13 cellular contexts compared by ENCODE assay signal in the genomic region with DNA sequence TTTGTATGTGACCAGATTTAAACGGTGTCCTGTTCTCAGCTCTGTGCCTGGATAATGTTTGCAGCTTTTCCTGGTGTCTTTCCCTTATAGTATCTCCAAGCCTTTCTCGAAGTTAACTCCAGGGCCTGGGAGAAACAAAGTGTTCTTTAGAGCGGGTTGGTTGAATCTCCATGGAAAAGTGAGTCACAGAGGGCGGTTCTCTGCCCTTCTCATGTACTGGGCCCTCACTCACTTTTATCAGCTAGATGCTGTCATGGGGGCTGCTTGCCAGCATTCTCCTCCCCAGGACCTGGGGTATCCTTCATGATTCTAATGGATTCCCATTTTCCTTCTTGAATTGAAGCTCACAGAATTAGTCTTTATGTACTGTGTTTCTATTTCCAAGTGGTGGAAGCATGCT. TPM values are rescaled to one million over a fixed set of nuclear protein-coding genes. Genes with fewer than 3 reads are reported as not detected.
A peak's percentile ranks its signal among the peaks of the same experiment; 100 is the strongest.
DNase-seq lines count a peak whose midpoint lies in the region; ATAC-seq, FAIRE-seq and TF ChIP-seq lines count a peak whose summit lies in the region.
"Had no signal": no experiment of that assay in that cellular context is flagged by ENCODE, and none has a peak within 500 bp of the region (broad histone marks: within the 10 kb centered on the region; RNA-seq: fewer than 3 reads in every experiment).

No MANE protein-coding gene starts in this region.

- H3K4me1 Mint-ChIP-seq in MCF 10A (ENCODE audit: insufficient read depth, unreplicated experiment), result peaks cover 15% of the 10 kb centered on the region
- H3K4me1 Mint-ChIP-seq in activated T-cell treated with anti-CD3 and anti-CD28 coated beads, Interleukin-2, amount 50 U/mL, for 72 hours (ENCODE audit: low read depth), result no peaks in the 10 kb centered on the region
- H3K4me1 Mint-ChIP-seq: GM23338 had no signal

- no peaks in the 10 kb centered on the region for H4K20me1 ChIP-seq in keratinocyte (ENCODE audit: control insufficient read depth, extremely low read depth, insufficient read depth, low read length)
- H4K20me1 ChIP-seq: BLaER1 had no signal

- peak overlapping the region; percentile 90 for H3K27ac Mint-ChIP-seq in MCF 10A (ENCODE audit: low read depth, unreplicated experiment)
- no peak overlapping the region for H3K27ac Mint-ChIP-seq in activated T-cell treated with anti-CD3 and anti-CD28 coated beads, Interleukin-2, amount 50 U/mL, for 72 hours
- H3K27ac Mint-ChIP-seq: GM23338 had no signal

- H3K27me3 Mint-ChIP-seq in MCF 10A (ENCODE audit: insufficient read depth, unreplicated experiment), result no peaks in the 10 kb centered on the region
- H3K27me3 Mint-ChIP-seq in activated T-cell treated with anti-CD3 and anti-CD28 coated beads, Interleukin-2, amount 50 U/mL, for 72 hours (ENCODE audit: low read depth), result no peaks in the 10 kb centered on the region

- POLR2A ChIA-PET in MCF 10A (lab: Yijun Ruan, JAX), result no interaction called here

- H2AFZ ChIP-seq in keratinocyte (ENCODE audit: control insufficient read depth, low read length), result peak overlapping the region; percentile 57
- H2AFZ ChIP-seq: GM23338 had no signal

- H3K4me3 Mint-ChIP-seq in MCF 10A (ENCODE audit: unreplicated experiment), result peak overlapping the region; percentile 25
- no peak overlapping the region for H3K4me3 Mint-ChIP-seq in activated T-cell treated with anti-CD3 and anti-CD28 coated beads, Interleukin-2, amount 50 U/mL, for 72 hours
- H3K4me3 Mint-ChIP-seq: GM23338 had no signal

- no TSS peak for BruUV-seq in MCF 10A (replicated peaks; lab: Mats Ljungman, UMichigan)

- ATAC-seq in GM18858 (IDR thresholded peaks at IDR 0.05; ENCODE audit: unreplicated experiment) (no peak), GM18511 (IDR thresholded peaks at IDR 0.05; ENCODE audit: unreplicated experiment) (no peak)
- ATAC-seq in activated T-cell treated with anti-CD3 and anti-CD28 coated beads, Interleukin-2, amount 50 U/mL, for 72 hours (replicated peaks in 1 of 2), result no peak
- ATAC-seq: GM23338 had no signal

- no peaks in the 10 kb centered on the region for H3K36me3 ChIP-seq in breast epithelium
- H3K36me3 ChIP-seq in keratinocyte (ENCODE audit: control insufficient read depth in 2 of 2, extremely low read depth in 1 of 2, insufficient read depth in 2 of 2, low read length in 2 of 2), result no peaks in the 10 kb centered on the region
- H3K36me3 ChIP-seq: BLaER1 had no signal

- H3K9me3 ChIP-seq in breast epithelium (no peaks in the 10 kb centered on the region), keratinocyte (ENCODE audit: control insufficient read depth, low read depth, low read length) (peaks cover 3% of the 10 kb centered on the region)

- H3K9me1 ChIP-seq in keratinocyte (ENCODE audit: control insufficient read depth, extremely low read depth, insufficient read depth, low read length), result no peaks in the 10 kb centered on the region

- no peak for FAIRE-seq in keratinocyte (lab: Jason Lieb, UNC)

- CTCF ChIA-PET in MCF 10A (lab: Yijun Ruan, JAX), result interaction anchor here (0.6 to 0.9 kb wide), 3 partner anchors 20 to 1492 kb away, joined by 3 read pairs; no protein-coding TSS in a partner anchor

- peak overlapping the region; percentile 56 for H3K4me2 ChIP-seq in keratinocyte (ENCODE audit: control insufficient read depth, extremely low read depth, insufficient read depth, low read depth, low read length)
- H3K4me2 ChIP-seq: BLaER1, GM23338 had no signal

- no peak for TF ChIP-seq POLR2A in breast epithelium (IDR thresholded peaks at IDR 0.05)

- DNase-seq in MCF 10A (ENCODE audit: unreplicated experiment) (peak; percentile 16), breast epithelium (ENCODE audit: low spot score in 2 of 2) (no peak), epithelial cell of prostate (ENCODE audit: low read depth, low spot score) (no peak), keratinocyte (ENCODE audit: low read depth, low spot score) (no peak), NCI-H1694 (lab: John Stamatoyannopoulos, UW) (no peak)
- DNase-seq in activated T-cell treated with anti-CD3 and anti-CD28 coated beads, Interleukin-2, amount 50 U/mL, for 72 hours, result no peak
- DNase-seq: AML-193, H7 had no signal

- intact Hi-C loops in MCF 10A (cut with micrococcal nuclease), result no loop called here
- intact Hi-C loops in breast epithelium (cut with DNase I; ENCODE audit: low total_unique reads), result no loop called here

- H3K9me3 Mint-ChIP-seq in MCF 10A (ENCODE audit: unreplicated experiment), result peaks cover 11% of the 10 kb centered on the region
- no peaks in the 10 kb centered on the region for H3K9me3 Mint-ChIP-seq in activated T-cell treated with anti-CD3 and anti-CD28 coated beads, Interleukin-2, amount 50 U/mL, for 72 hours

- H3K27me3 ChIP-seq in breast epithelium, result peaks cover 0 to 6% of the 10 kb centered on the region in 2 donors
- H3K27me3 ChIP-seq in keratinocyte (ENCODE audit: control insufficient read depth, extremely low read depth, insufficient read depth, low read length), result no peaks in the 10 kb centered on the region

- H3K9ac ChIP-seq in keratinocyte (ENCODE audit: control insufficient read depth, extremely low read depth, insufficient read depth, low read length), result peak overlapping the region; percentile 39
- H3K9ac ChIP-seq: BLaER1 had no signal

- H3K79me2 ChIP-seq in keratinocyte (ENCODE audit: control insufficient read depth, insufficient read depth, low read length), result no peaks in the 10 kb centered on the region

- no peaks in the 10 kb centered on the region for H3K36me3 Mint-ChIP-seq in MCF 10A (ENCODE audit: insufficient read depth, unreplicated experiment)
- no peaks in the 10 kb centered on the region for H3K36me3 Mint-ChIP-seq in activated T-cell treated with anti-CD3 and anti-CD28 coated beads, Interleukin-2, amount 50 U/mL, for 72 hours (ENCODE audit: insufficient read depth in 2 of 2)

- TF ChIP-seq CTCF in MCF 10A (IDR thresholded peaks at IDR 0.05; ENCODE audit: unreplicated experiment) (no peak), breast epithelium (IDR thresholded peaks at IDR 0.05) (no peak), keratinocyte (optimal IDR thresholded peaks at IDR 0.05 in 1 of 3, IDR thresholded peaks at IDR 0.05 in 1 of 3, conservative IDR thresholded peaks at IDR 0.05 in 1 of 3; ENCODE audit: extremely low read depth in 1 of 3, insufficient read depth in 2 of 3, low read length in 3 of 3) (no peak)

- dilution Hi-C loops in keratinocyte (cut with MboI; ENCODE audit: extremely low pct_ligation_motif_present, low sequenced_read_pairs), result no loop called here

- no peak overlapping the region for H3K27ac ChIP-seq in breast epithelium
- peak overlapping the region; percentile 90 for H3K27ac ChIP-seq in epithelial cell of prostate
- peak overlapping the region; percentile 86 for H3K27ac ChIP-seq in keratinocyte (ENCODE audit: control insufficient read depth, insufficient read depth, low read length)
- H3K27ac ChIP-seq: 22Rv1, BLaER1 had no signal

- no peak overlapping the region for H3K4me3 ChIP-seq in breast epithelium
- no peak overlapping the region for H3K4me3 ChIP-seq in keratinocyte (ENCODE audit: control insufficient read depth in 2 of 3, extremely low read depth in 1 of 3, insufficient read depth in 2 of 3, low read depth in 1 of 3, low read length in 3 of 3)
- H3K4me3 ChIP-seq: BLaER1, GM23338 had no signal

- H3K4me1 ChIP-seq in breast epithelium (no peaks in the 10 kb centered on the region), keratinocyte (ENCODE audit: control insufficient read depth, extremely low read depth, insufficient read depth, low read length) (peaks cover 20% of the 10 kb centered on the region)
- H3K4me1 ChIP-seq: BLaER1 had no signal

RNA-seq across cellular contexts. Expression of a gene that starts 46.1 kb away (rescaled TPM):
- total RNA-seq in MCF 10A (2022) (not detected in 2 replicates), breast epithelium (not detected)
- not detected in 3 replicates for polyA plus RNA-seq in keratinocyte
- not detected for polyA plus RNA-seq in keratinocyte (2011; ENCODE audit: low read depth)
- polyA plus RNA-seq in keratinocyte (2011; cell fraction: cytosol; rRNA removed), result not detected in 2 replicates
- not detected in 2 replicates for polyA plus RNA-seq in keratinocyte (2011; cell fraction: nucleus; rRNA removed)
- not detected in 2 replicates for polyA plus RNA-seq in keratinocyte (2012; ENCODE audit: low replicate concordance)
- not detected in 3 replicates for polyA minus RNA-seq in keratinocyte
- polyA minus RNA-seq in keratinocyte (2011; cell fraction: cytosol; rRNA and poly(A)+ RNA removed), result not detected
- polyA minus RNA-seq in keratinocyte (2011; cell fraction: nucleus; rRNA and poly(A)+ RNA removed), result not detected in 2 replicates
- total RNA-seq in activated T-cell treated with anti-CD3 and anti-CD28 coated beads, Interleukin-2, amount 50 U/mL, for 72 hours, result not detected
- total RNA-seq: GM23338, H7 had no signal
- polyA plus RNA-seq: GM23338 had no signal

Comparison
In these comparisons a context has a peak if more than half of its experiments do, and no peak if none do; other contexts are left out.
1. H3K27ac ChIP-seq: peak in epithelial cell of prostate (single experiment) and keratinocyte (single experiment); none in breast epithelium (0 of 2).